In the genomic region with DNA sequence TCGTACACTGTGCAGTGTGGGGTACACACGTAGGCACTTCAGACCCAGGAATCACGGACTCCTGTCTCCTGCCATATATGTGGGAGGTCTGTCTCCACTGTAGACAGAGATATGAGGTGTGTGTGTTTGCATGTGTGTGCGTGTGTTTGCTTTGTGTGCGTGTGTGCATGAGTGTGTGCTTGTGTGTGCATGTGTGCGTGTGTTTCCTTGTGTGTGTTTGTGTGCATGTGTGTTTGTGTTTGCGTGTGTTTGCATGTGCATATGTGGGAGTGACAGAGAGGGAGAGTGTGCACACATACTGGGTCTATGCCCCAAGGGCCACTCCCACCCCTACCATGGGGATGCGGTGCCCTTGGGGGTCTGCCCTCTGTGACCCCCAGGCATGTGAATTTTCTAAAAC, we compare ENCODE assay signal across 12 cellular contexts.
DNase-seq lines count a peak whose midpoint lies in the region; ATAC-seq and TF ChIP-seq lines count a peak whose summit lies in the region.
"Had no signal": no experiment of that assay in that cellular context is flagged by ENCODE, and none has a peak within 500 bp of the region (broad histone marks: within the 10 kb centered on the region; RNA-seq: fewer than 3 reads in every experiment).

No MANE protein-coding gene starts in this region.

- WGBS in aorta, 2 donors: 48 to 65% methylated on average over 8 of the region's 8 CpGs

- DNase-seq in Right ventricle myocardium inferior (ENCODE audit: missing footprints) (peak; percentile 65), cardiac septum (ENCODE audit: low spot score) (no peak), dermis blood vessel endothelial cell (peak; percentile 14), aorta (no peak), NCI-H2171 (lab: John Stamatoyannopoulos, UW) (no peak), immature natural killer cell (no peak)
- DNase-seq: activated CD8-positive, alpha-beta memory T cell treated with anti-CD3 and anti-CD28 coated beads for 24 hours; activated gamma-delta T cell; NCI-H446 treated with DMSO at 0.1 percent for 48 hours; SW 1271 had no signal

- peak overlapping the region in 2 of 3 experiments; percentile 71 to 73 for H3K4me3 Mint-ChIP-seq in nephron
- H3K4me3 Mint-ChIP-seq in immature natural killer cell: peak overlapping the region in 1 of 5 donors; percentile 14

- TF ChIP-seq CTCF in nephron (IDR thresholded peaks at IDR 0.05; ENCODE audit: unreplicated experiment in 3 of 3): no peak

- no peak overlapping the region for H3K27ac ChIP-seq in aorta (ENCODE audit: low read depth in 1 of 2, low read length in 2 of 2)

- intact Hi-C loops in Right ventricle myocardium inferior (cut with DNase I) (loop anchor here (5.0 kb wide), 1 partner anchor 35 kb away; no protein-coding TSS in a partner anchor), cardiac septum (cut with DNase I) (loop anchor here (5.0 kb wide), 1 partner anchor 315 kb away; no protein-coding TSS in a partner anchor), aorta (cut with DNase I) (no loop called here)

- no peak overlapping the region for H3K4me3 ChIP-seq in aorta (ENCODE audit: low read length in 2 of 2)

- H3K9me3 Mint-ChIP-seq in nephron (peaks cover 3% of the 10 kb centered on the region), immature natural killer cell (peaks cover 0 to 13% (median 4%) of the 10 kb centered on the region in 6 donors)

- H3K4me1 Mint-ChIP-seq in nephron: peaks cover 47% of the 10 kb centered on the region
- H3K4me1 Mint-ChIP-seq in immature natural killer cell: peaks cover 7 to 12% of the 10 kb centered on the region in 2 donors

- H3K27ac Mint-ChIP-seq in nephron (peak overlapping the region; percentile 72 to 95 (median 77)), immature natural killer cell (peak overlapping the region in 2 of 6 donors; percentile 8 to 46)

- H3K27me3 ChIP-seq in aorta (ENCODE audit: control insufficient read depth in 1 of 2, insufficient read depth in 2 of 2, low read length in 1 of 2): no peaks in the 10 kb centered on the region

- H3K36me3 Mint-ChIP-seq in nephron (ENCODE audit: low read depth) (peaks cover 8% of the 10 kb centered on the region), immature natural killer cell (peaks cover 0 to 7% (median 0%) of the 10 kb centered on the region in 3 donors)

- no peaks in the 10 kb centered on the region for H3K9me3 ChIP-seq in aorta (ENCODE audit: control insufficient read depth, low read length)

- H3K27me3 Mint-ChIP-seq in nephron (ENCODE audit: low read depth): peaks cover 20% of the 10 kb centered on the region
- H3K27me3 Mint-ChIP-seq in immature natural killer cell (ENCODE audit: low read depth in 3 of 3): peaks cover 25 to 31% (median 26%) of the 10 kb centered on the region in 3 donors

- no peaks in the 10 kb centered on the region for H3K36me3 ChIP-seq in aorta (ENCODE audit: control insufficient read depth in 1 of 2, insufficient read depth in 2 of 2, low read length in 1 of 2)

- no peaks in the 10 kb centered on the region for H3K4me1 ChIP-seq in aorta (ENCODE audit: control insufficient read depth in 1 of 2, insufficient read depth in 2 of 2, low read length in 2 of 2)

- ATAC-seq in Right ventricle myocardium inferior (no peak), aorta (ENCODE audit: low FRiP score) (peak; percentile 17), GM19324 (IDR thresholded peaks at IDR 0.05; ENCODE audit: low FRiP score, unreplicated experiment) (no peak)

Comparison
In these comparisons a context has a peak if more than half of its experiments do, and no peak if none do; other contexts are left out.
1. DNase-seq: peak in Right ventricle myocardium inferior (single experiment) and dermis blood vessel endothelial cell (single experiment); none in cardiac septum (single experiment), aorta (0 of 2), NCI-H2171 (single experiment) and immature natural killer cell (0 of 3).
2. intact Hi-C loops: an anchor here in Right ventricle myocardium inferior (5.0 kb wide) and cardiac septum (5.0 kb wide); none called in aorta.